ENCODE assay signal across 4 cellular contexts in genomic region chr2:68895981-68896380, GRCh38. TPM values are rescaled to one million over a fixed set of nuclear protein-coding genes. Genes with fewer than 3 reads are reported as not detected.
"Had no signal": no experiment of that assay in that cellular context is flagged by ENCODE, and none has a peak within 500 bp of the region (broad histone marks: within the 10 kb centered on the region; RNA-seq: fewer than 3 reads in every experiment).

No MANE protein-coding gene starts in this region.

RNA-seq across cellular contexts. Expression of gene BMP10, which starts 24.8 kb away (rescaled TPM):
- polyA plus RNA-seq: HepG2, IgD-negative memory B cell, IMR-90 had no signal

RNA-seq across cellular contexts. Expression of gene GKN2, which starts 56.7 kb away (rescaled TPM):
- polyA plus RNA-seq: HepG2, IgD-negative memory B cell, IMR-90, K562 had no signal
